In the genomic region with DNA sequence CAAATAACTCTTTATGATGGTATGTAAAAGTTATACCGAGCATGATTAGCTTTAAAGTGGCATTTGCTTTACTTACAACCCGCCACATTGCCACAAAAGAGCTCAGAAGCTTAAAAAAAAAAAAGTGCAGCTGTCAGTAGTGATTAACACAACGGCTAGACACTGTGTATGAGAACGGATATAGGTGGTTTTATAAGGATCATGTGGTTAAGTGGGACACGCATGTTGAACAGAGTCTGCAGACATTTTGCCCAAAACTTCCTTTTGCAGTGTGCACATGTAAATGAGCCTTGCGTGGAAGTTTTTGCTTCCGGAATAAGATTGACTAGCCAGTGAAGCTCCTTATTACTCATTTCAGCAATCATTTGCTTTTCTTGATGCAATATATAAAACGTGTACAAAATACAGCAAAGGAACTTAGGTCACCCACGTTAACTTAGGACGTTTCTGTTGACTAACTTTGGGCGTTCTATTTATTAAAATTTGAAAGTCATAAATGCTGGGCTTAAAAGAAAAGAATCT, we compare ENCODE assay signal across 9 cellular contexts. TPM values are rescaled to one million over a fixed set of nuclear protein-coding genes. Genes with fewer than 3 reads are reported as not detected.
DNase-seq lines count a peak whose midpoint lies in the region; ATAC-seq, FAIRE-seq and TF ChIP-seq lines count a peak whose summit lies in the region.
"Had no signal": no experiment of that assay in that cellular context is flagged by ENCODE, and none has a peak within 500 bp of the region (broad histone marks: within the 10 kb centered on the region; RNA-seq: fewer than 3 reads in every experiment).

No MANE protein-coding gene starts in this region.

- no peak for TF ChIP-seq CTCF in lung (IDR thresholded peaks at IDR 0.05; ENCODE audit: control extremely low read depth, extremely low read depth)
- TF ChIP-seq CTCF in suprapubic skin (IDR thresholded peaks at IDR 0.05): no peak
- TF ChIP-seq CTCF in ascending aorta (IDR thresholded peaks at IDR 0.05): no peak

- TF ChIP-seq POLR2A in suprapubic skin (IDR thresholded peaks at IDR 0.05): no peak

- H3K4me3 ChIP-seq in lung (no peak overlapping the region), suprapubic skin (no peak overlapping the region), ascending aorta (no peak overlapping the region)

- intact Hi-C loops in ascending aorta (cut with DNase I): no loop called here

- H3K36me3 ChIP-seq in lung (ENCODE audit: control insufficient read depth in 2 of 2, insufficient read depth in 2 of 2, low read length in 2 of 2) (no peaks in the 10 kb centered on the region), suprapubic skin (no peaks in the 10 kb centered on the region), ascending aorta (no peaks in the 10 kb centered on the region)

- peaks cover 63% of the 10 kb centered on the region for H3K4me1 Mint-ChIP-seq in activated T-cell treated with anti-CD3 and anti-CD28 coated beads, Interleukin-2, amount 50 U/mL, for 4 hours (ENCODE audit: low read depth)

- no peaks in the 10 kb centered on the region for H3K27me3 ChIP-seq in lung (ENCODE audit: control insufficient read depth, insufficient read depth)
- H3K27me3 ChIP-seq in suprapubic skin: no peaks in the 10 kb centered on the region
- H3K27me3 ChIP-seq in ascending aorta: no peaks in the 10 kb centered on the region

- H3K27me3 Mint-ChIP-seq in activated T-cell treated with anti-CD3 and anti-CD28 coated beads, Interleukin-2, amount 50 U/mL, for 4 hours (ENCODE audit: low read depth): no peaks in the 10 kb centered on the region

- no peaks in the 10 kb centered on the region for H3K4me1 ChIP-seq in lung (ENCODE audit: control insufficient read depth in 2 of 2, insufficient read depth in 2 of 2, low read length in 2 of 2)
- no peaks in the 10 kb centered on the region for H3K4me1 ChIP-seq in suprapubic skin
- peaks cover 4 to 8% of the 10 kb centered on the region in 2 donors for H3K4me1 ChIP-seq in ascending aorta

- DNase-seq in GM18507 (ENCODE audit: extremely low spot score, insufficient read length, low read depth) (peak; percentile 63), NCI-H524 treated with DMSO at 0.1 percent for 48 hours (lab: John Stamatoyannopoulos, UW) (peak; percentile 1), lung (ENCODE audit: low spot score) (no peak), suprapubic skin (ENCODE audit: low spot score in 2 of 2) (no peak), ascending aorta (ENCODE audit: low spot score in 2 of 2) (no peak), putamen (ENCODE audit: low spot score) (no peak)
- peak; percentile 34 for DNase-seq in activated T-cell treated with anti-CD3 and anti-CD28 coated beads, Interleukin-2, amount 50 U/mL, for 4 hours

- H3K4me3 Mint-ChIP-seq in activated T-cell treated with anti-CD3 and anti-CD28 coated beads, Interleukin-2, amount 50 U/mL, for 4 hours: peak overlapping the region; percentile 57
- H3K4me3 Mint-ChIP-seq: nephron had no signal

- no peaks in the 10 kb centered on the region for H3K9me3 Mint-ChIP-seq in activated T-cell treated with anti-CD3 and anti-CD28 coated beads, Interleukin-2, amount 50 U/mL, for 4 hours
- H3K9me3 Mint-ChIP-seq: nephron had no signal

- 20 to 40% methylated on average over 11 of the region's 11 CpGs for WGBS in lung, 2 donors
- WGBS in suprapubic skin: 60% methylated on average over 11 of the region's 11 CpGs

- peak; percentile 10 for TF ChIP-seq EP300 in suprapubic skin (IDR thresholded peaks at IDR 0.05)

- ATAC-seq in HG02623 (IDR thresholded peaks at IDR 0.05; ENCODE audit: unreplicated experiment) (peak; percentile 97), lung (ENCODE audit: insufficient read depth, low FRiP score) (peak; percentile 43)
- ATAC-seq in activated T-cell treated with anti-CD3 and anti-CD28 coated beads, Interleukin-2, amount 50 U/mL, for 4 hours: peak; percentile 98 to 99

- peak; percentile 100 for FAIRE-seq in GM18507 (lab: Jason Lieb, UNC)

- H3K9me3 ChIP-seq in lung (ENCODE audit: control insufficient read depth in 2 of 2, insufficient read depth in 1 of 2, low read length in 1 of 2) (no peaks in the 10 kb centered on the region), suprapubic skin (no peaks in the 10 kb centered on the region), ascending aorta (no peaks in the 10 kb centered on the region)

- no peak overlapping the region for H3K27ac ChIP-seq in lung (ENCODE audit: low read depth in 1 of 2, low read length in 1 of 2)
- no peak overlapping the region for H3K27ac ChIP-seq in suprapubic skin
- H3K27ac ChIP-seq in ascending aorta: no peak overlapping the region

- no peaks in the 10 kb centered on the region for H3K36me3 Mint-ChIP-seq in activated T-cell treated with anti-CD3 and anti-CD28 coated beads, Interleukin-2, amount 50 U/mL, for 4 hours (ENCODE audit: insufficient read depth)

RNA-seq across cellular contexts. Expression of a gene that starts 58.7 kb away (rescaled TPM):
- total RNA-seq in activated T-cell treated with anti-CD3 and anti-CD28 coated beads, Interleukin-2, amount 50 U/mL, for 4 hours: 10 to 100 TPM; 31.7 to 47.6 (median 34.4) TPM
- total RNA-seq in lung (10 to 100 TPM in 1 of 2 donors, 1 to 10 TPM in 1; 7.3 to 86.6 TPM), suprapubic skin (10 to 100 TPM in 2 of 4 donors, 1 to 10 TPM in 2; 5.3 to 20.8 (median 13.8) TPM), ascending aorta (13.0 TPM)
- 10 to 100 TPM in 1 of 2 donors, 1 to 10 TPM in 1; 8.0 to 34.1 TPM for polyA plus RNA-seq in lung

Comparison
In these comparisons a context has a peak if more than half of its experiments do, and no peak if none do; other contexts are left out.
1. DNase-seq: peak in GM18507 (single experiment), NCI-H524 treated with DMSO at 0.1 percent for 48 hours (single experiment) and activated T-cell treated with anti-CD3 and anti-CD28 coated beads, Interleukin-2, amount 50 U/mL, for 4 hours (single experiment); none in lung (single experiment), suprapubic skin (0 of 2), ascending aorta (0 of 2) and putamen (single experiment).
2. ATAC-seq: peak in every context shown above with its lines; median percentile 98 in activated T-cell treated with anti-CD3 and anti-CD28 coated beads, Interleukin-2, amount 50 U/mL, for 4 hours; 97 in HG02623; 43 in lung.